13 cellular contexts compared by ENCODE assay signal in the genomic region with DNA sequence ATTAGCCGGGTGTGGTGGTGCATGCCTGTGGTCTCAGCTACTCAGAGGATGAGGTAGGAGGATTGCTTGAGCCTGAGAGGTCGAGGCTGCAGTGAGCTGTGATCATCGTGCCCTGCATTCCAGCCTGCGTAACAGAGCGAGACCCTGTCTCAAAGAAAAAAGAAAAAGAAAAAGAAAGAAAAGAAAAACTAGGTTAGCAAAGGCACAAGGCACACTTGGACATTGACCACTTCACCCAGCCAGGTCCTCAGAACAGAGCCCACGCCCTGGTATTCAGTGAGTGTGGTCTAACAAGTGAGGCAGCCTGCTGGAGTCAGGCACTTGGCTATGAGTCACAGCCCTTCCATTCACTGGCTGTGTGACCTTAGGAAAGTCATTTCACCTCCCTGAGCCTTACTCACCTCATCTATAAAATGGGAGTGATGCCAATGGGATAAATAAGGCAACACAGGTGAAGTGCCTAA. TPM values are rescaled to one million over a fixed set of nuclear protein-coding genes. Genes with fewer than 3 reads are reported as not detected.
DNase-seq lines count a peak whose midpoint lies in the region; ATAC-seq, FAIRE-seq and TF ChIP-seq lines count a peak whose summit lies in the region.
"Had no signal": no experiment of that assay in that cellular context is flagged by ENCODE, and none has a peak within 500 bp of the region (broad histone marks: within the 10 kb centered on the region; RNA-seq: fewer than 3 reads in every experiment).

No MANE protein-coding gene starts in this region.

- no peaks in the 10 kb centered on the region for H3K36me3 ChIP-seq in fibroblast of lung (ENCODE audit: control insufficient read depth, insufficient read depth, low read length)
- no peaks in the 10 kb centered on the region for H3K36me3 ChIP-seq in vagina
- H3K36me3 ChIP-seq: ascending aorta, esophagus squamous epithelium, thyroid gland had no signal

- DNase-seq in activated CD4-positive, alpha-beta T cell treated with anti-CD3 and anti-CD28 coated beads for 36 hours: peak; percentile 21
- no peak for DNase-seq in activated CD4-positive, alpha-beta T cell treated with anti-CD3 and anti-CD28 coated beads for 1 hour
- DNase-seq in RCC 7860 (ENCODE audit: low spot score): peak; percentile 55
- DNase-seq in fibroblast of lung (ENCODE audit: low read depth in 2 of 2): peak; percentile 53 to 86
- DNase-seq in stimulated activated naive B cell treated with anti-CD40 and anti-IgM and Interleukin-4, amounts not matched to agents 10 μg/mL and 1 μg/mL and 100 μg/mL, for 72 hours: no peak
- DNase-seq in activated CD8-positive, alpha-beta memory T cell treated with anti-CD3 and anti-CD28 coated beads for 24 hours: no peak
- no peak for DNase-seq in vagina (ENCODE audit: extremely low spot score in 2 of 2)
- no peak for DNase-seq in hypothalamus (lab: John Stamatoyannopoulos, UW)
- DNase-seq: esophagus squamous epithelium, GDM1, NCI-H526 treated with DMSO at 0.1 percent for 48 hours, thyroid gland had no signal

- no peak overlapping the region for H2AFZ ChIP-seq in fibroblast of lung (ENCODE audit: low read length)

- H4K20me1 ChIP-seq in fibroblast of lung (ENCODE audit: control insufficient read depth, extremely low read depth, insufficient read depth, low read length): no peaks in the 10 kb centered on the region

- intact Hi-C loops in activated CD4-positive, alpha-beta T cell treated with anti-CD3 and anti-CD28 coated beads for 36 hours (cut with DNase I, micrococcal nuclease): no loop called here
- intact Hi-C loops in vagina (cut with DNase I): no loop called here

- TF ChIP-seq POLR2A in vagina (IDR thresholded peaks at IDR 0.05): no peak

- FAIRE-seq in RCC 7860 (lab: Jason Lieb, UNC): no peak

- no peak for TF ChIP-seq CTCF in fibroblast of lung (conservative IDR thresholded peaks at IDR 0.05 in 1 of 2, IDR thresholded peaks at IDR 0.05 in 1 of 2; ENCODE audit: low read depth in 1 of 2, low read length in 2 of 2)
- no peak for TF ChIP-seq CTCF in vagina (IDR thresholded peaks at IDR 0.05)

- CTCF ChIA-PET in activated CD4-positive, alpha-beta T cell treated with anti-CD3 and anti-CD28 coated beads for 36 hours (lab: Charles Lee): interaction anchor here (1.3 kb wide), 1 partner anchor 38 kb away, joined by 5 read pairs; no protein-coding TSS in a partner anchor

- H3K27me3 ChIP-seq in fibroblast of lung (ENCODE audit: control insufficient read depth, insufficient read depth, low read length): no peaks in the 10 kb centered on the region
- H3K27me3 ChIP-seq in vagina: no peaks in the 10 kb centered on the region
- H3K27me3 ChIP-seq: ascending aorta, esophagus squamous epithelium, thyroid gland had no signal

- H3K27ac Mint-ChIP-seq in activated CD4-positive, alpha-beta T cell treated with anti-CD3 and anti-CD28 coated beads for 36 hours: no peak overlapping the region
- peak overlapping the region; percentile 6 for H3K27ac Mint-ChIP-seq in stimulated activated naive B cell treated with anti-CD40 and anti-IgM and Interleukin-4, amounts not matched to agents 10 μg/mL and 1 μg/mL and 100 μg/mL, for 72 hours

- H3K27me3 Mint-ChIP-seq in activated CD4-positive, alpha-beta T cell treated with anti-CD3 and anti-CD28 coated beads for 36 hours: no peaks in the 10 kb centered on the region
- no peaks in the 10 kb centered on the region for H3K27me3 Mint-ChIP-seq in stimulated activated naive B cell treated with anti-CD40 and anti-IgM and Interleukin-4, amounts not matched to agents 10 μg/mL and 1 μg/mL and 100 μg/mL, for 72 hours

- H3K27ac ChIP-seq in fibroblast of lung (ENCODE audit: insufficient read depth, low read length): peak overlapping the region; percentile 24
- H3K27ac ChIP-seq in vagina: no peak overlapping the region
- H3K27ac ChIP-seq: ascending aorta, esophagus squamous epithelium, thyroid gland had no signal

- peaks cover 12% of the 10 kb centered on the region for H3K4me1 Mint-ChIP-seq in activated CD4-positive, alpha-beta T cell treated with anti-CD3 and anti-CD28 coated beads for 36 hours
- peaks cover 22 to 49% of the 10 kb centered on the region in 2 donors for H3K4me1 Mint-ChIP-seq in stimulated activated naive B cell treated with anti-CD40 and anti-IgM and Interleukin-4, amounts not matched to agents 10 μg/mL and 1 μg/mL and 100 μg/mL, for 72 hours

- peak; percentile 75 for ATAC-seq in activated CD4-positive, alpha-beta T cell treated with anti-CD3 and anti-CD28 coated beads for 36 hours
- ATAC-seq in stimulated activated naive B cell treated with anti-CD40 and anti-IgM and Interleukin-4, amounts not matched to agents 10 μg/mL and 1 μg/mL and 100 μg/mL, for 72 hours (replicated peaks): peak in 1 of 2 donors; percentile 15

- H3K4me1 ChIP-seq in fibroblast of lung (ENCODE audit: control insufficient read depth, extremely low read depth, insufficient read depth, low read length) (peaks cover 10% of the 10 kb centered on the region), vagina (no peaks in the 10 kb centered on the region)
- H3K4me1 ChIP-seq: ascending aorta, esophagus squamous epithelium had no signal

- no peaks in the 10 kb centered on the region for H3K9me3 Mint-ChIP-seq in activated CD4-positive, alpha-beta T cell treated with anti-CD3 and anti-CD28 coated beads for 36 hours (ENCODE audit: low read depth)
- H3K9me3 Mint-ChIP-seq in stimulated activated naive B cell treated with anti-CD40 and anti-IgM and Interleukin-4, amounts not matched to agents 10 μg/mL and 1 μg/mL and 100 μg/mL, for 72 hours: no peaks in the 10 kb centered on the region

- H3K4me3 Mint-ChIP-seq in activated CD4-positive, alpha-beta T cell treated with anti-CD3 and anti-CD28 coated beads for 36 hours: no peak overlapping the region
- no peak overlapping the region for H3K4me3 Mint-ChIP-seq in stimulated activated naive B cell treated with anti-CD40 and anti-IgM and Interleukin-4, amounts not matched to agents 10 μg/mL and 1 μg/mL and 100 μg/mL, for 72 hours

- H3K9me3 ChIP-seq in fibroblast of lung (ENCODE audit: control insufficient read depth, insufficient read depth, low read depth, low read length): no peaks in the 10 kb centered on the region
- H3K9me3 ChIP-seq in vagina: no peaks in the 10 kb centered on the region
- H3K9me3 ChIP-seq: ascending aorta, esophagus squamous epithelium, thyroid gland had no signal

- no peak overlapping the region for H3K4me3 ChIP-seq in fibroblast of lung (replicated peaks in 1 of 4; ENCODE audit: control extremely low read depth in 1 of 4, insufficient read depth in 1 of 4, low read depth in 3 of 4, low read length in 4 of 4)
- H3K4me3 ChIP-seq in vagina: no peak overlapping the region
- H3K4me3 ChIP-seq: ascending aorta, esophagus squamous epithelium, thyroid gland had no signal

- POLR2A ChIA-PET in activated CD4-positive, alpha-beta T cell treated with anti-CD3 and anti-CD28 coated beads for 36 hours (lab: Charles Lee): no interaction called here

- H3K9ac ChIP-seq in fibroblast of lung (ENCODE audit: insufficient read depth, low read length): no peak overlapping the region

- H3K4me2 ChIP-seq in fibroblast of lung (ENCODE audit: extremely low read depth, insufficient read depth, low read length): no peak overlapping the region

- H3K79me2 ChIP-seq in fibroblast of lung (ENCODE audit: control insufficient read depth, insufficient read depth, low read length): no peaks in the 10 kb centered on the region

- H3K36me3 Mint-ChIP-seq in activated CD4-positive, alpha-beta T cell treated with anti-CD3 and anti-CD28 coated beads for 36 hours (ENCODE audit: low read depth): no peaks in the 10 kb centered on the region
- peaks cover 6 to 11% of the 10 kb centered on the region in 2 donors for H3K36me3 Mint-ChIP-seq in stimulated activated naive B cell treated with anti-CD40 and anti-IgM and Interleukin-4, amounts not matched to agents 10 μg/mL and 1 μg/mL and 100 μg/mL, for 72 hours

RNA-seq across cellular contexts. Expression of gene MILR1, which starts 10.4 kb away (rescaled TPM):
- under 1 TPM in 1 of 2 experiments, not detected in 1; 0.30 TPM for total RNA-seq in activated CD4-positive, alpha-beta T cell treated with anti-CD3 and anti-CD28 coated beads for 36 hours
- total RNA-seq in fibroblast of lung: 4.4 and 9.1 TPM in 2 replicates
- polyA plus RNA-seq in fibroblast of lung: 11.6 and 33.3 TPM in 2 replicates
- polyA plus RNA-seq in fibroblast of lung (2012): 5.4 and 20.7 TPM in 2 replicates
- polyA minus RNA-seq in fibroblast of lung (ENCODE audit: low replicate concordance): 8.2 TPM in 1 of 2 replicates, not detected in the other
- total RNA-seq in vagina: 11.0 TPM

RNA-seq across cellular contexts. Expression of gene POLG2, which starts 37.5 kb away (rescaled TPM):
- 10 to 100 TPM; 26.9 to 30.2 TPM for total RNA-seq in activated CD4-positive, alpha-beta T cell treated with anti-CD3 and anti-CD28 coated beads for 36 hours
- 21.3 and 24.9 TPM in 2 replicates for total RNA-seq in fibroblast of lung
- 5.3 and 6.9 TPM in 2 replicates for polyA plus RNA-seq in fibroblast of lung
- polyA plus RNA-seq in fibroblast of lung (2012): 5.1 and 5.9 TPM in 2 replicates
- polyA minus RNA-seq in fibroblast of lung (ENCODE audit: low replicate concordance): 0.96 and 8.8 TPM in 2 replicates
- 16.7 TPM for total RNA-seq in vagina

RNA-seq across cellular contexts. Expression of gene DDX5, which starts 46.8 kb away (rescaled TPM):
- 100 to 1,000 TPM; 575 TPM for total RNA-seq in activated CD4-positive, alpha-beta T cell treated with anti-CD3 and anti-CD28 coated beads for 36 hours
- total RNA-seq in fibroblast of lung (393 and 439 TPM in 2 replicates), vagina (618 TPM)
- polyA plus RNA-seq in fibroblast of lung: 560 and 598 TPM in 2 replicates
- 398 and 441 TPM in 2 replicates for polyA plus RNA-seq in fibroblast of lung (2012)
- polyA minus RNA-seq in fibroblast of lung (ENCODE audit: low replicate concordance): 251 and 297 TPM in 2 replicates

RNA-seq across cellular contexts. Expression of gene CEP95, which starts 47.5 kb away (rescaled TPM):
- total RNA-seq in activated CD4-positive, alpha-beta T cell treated with anti-CD3 and anti-CD28 coated beads for 36 hours: 10 to 100 TPM; 40.5 to 42.8 TPM
- total RNA-seq in fibroblast of lung (24.4 and 24.8 TPM in 2 replicates), vagina (50.8 TPM)
- 12.6 and 16.6 TPM in 2 replicates for polyA plus RNA-seq in fibroblast of lung
- polyA plus RNA-seq in fibroblast of lung (2012): 10.4 and 10.8 TPM in 2 replicates
- polyA minus RNA-seq in fibroblast of lung (ENCODE audit: low replicate concordance): 2.3 and 5.3 TPM in 2 replicates

Comparison
In these comparisons a context has a peak if more than half of its experiments do, and no peak if none do; other contexts are left out.
1. DNase-seq: peak in activated CD4-positive, alpha-beta T cell treated with anti-CD3 and anti-CD28 coated beads for 36 hours (single experiment), RCC 7860 (single experiment) and fibroblast of lung (2 of 2); none in activated CD4-positive, alpha-beta T cell treated with anti-CD3 and anti-CD28 coated beads for 1 hour (single experiment), stimulated activated naive B cell treated with anti-CD40 and anti-IgM and Interleukin-4, amounts not matched to agents 10 μg/mL and 1 μg/mL and 100 μg/mL, for 72 hours (single experiment), activated CD8-positive, alpha-beta memory T cell treated with anti-CD3 and anti-CD28 coated beads for 24 hours (single experiment), vagina (0 of 2) and hypothalamus (0 of 51).